ENCODE assay signal across 8 cellular contexts in genomic region chr4:112297495-112297894, GRCh38. TPM values are rescaled to one million over a fixed set of nuclear protein-coding genes. Genes with fewer than 3 reads are reported as not detected.
DNase-seq lines count a peak whose midpoint lies in the region; ATAC-seq and TF ChIP-seq lines count a peak whose summit lies in the region.

No MANE protein-coding gene starts in this region.

- H3K27me3 ChIP-seq in heart left ventricle: no peaks in the 10 kb centered on the region

- H3K36me3 ChIP-seq in heart left ventricle: peaks cover 0 to 8% (median 0%) of the 10 kb centered on the region in 9 donors

- peaks cover 18% of the 10 kb centered on the region for H3K4me1 Mint-ChIP-seq in stimulated activated memory B cell treated with anti-CD40 and anti-IgM and Interleukin-4, amounts not matched to agents 10 μg/mL and 1 μg/mL and 100 μg/mL, for 72 hours

- peak overlapping the region in 11 of 12 donors; percentile 20 to 65 (median 49) for H3K4me3 ChIP-seq in heart left ventricle

- no peak for DNase-seq in heart left ventricle
- no peak for DNase-seq in AG08396 (ENCODE audit: low spot score)
- no peak for DNase-seq in RKO (ENCODE audit: low spot score)
- DNase-seq in activated CD4-positive, alpha-beta T cell treated with anti-CD3 and anti-CD28 coated beads, Interleukin-2, amount 50 U/mL, for 1 hour: no peak
- DNase-seq in GOT3 (lab: John Stamatoyannopoulos, UW): no peak

- intact Hi-C loops in heart left ventricle (cut with DNase I): loop anchor here in 1 of 10 donors (5.0 kb wide), 1 partner anchor 65 kb away; the partner anchor contains the start of gene AP1AR

- peaks cover 0 to 42% (median 3%) of the 10 kb centered on the region in 12 donors for H3K4me1 ChIP-seq in heart left ventricle

- peak overlapping the region; percentile 71 for H3K4me3 Mint-ChIP-seq in stimulated activated memory B cell treated with anti-CD40 and anti-IgM and Interleukin-4, amounts not matched to agents 10 μg/mL and 1 μg/mL and 100 μg/mL, for 72 hours

- peak overlapping the region; percentile 80 for H3K27ac Mint-ChIP-seq in stimulated activated memory B cell treated with anti-CD40 and anti-IgM and Interleukin-4, amounts not matched to agents 10 μg/mL and 1 μg/mL and 100 μg/mL, for 72 hours

- H3K9me3 ChIP-seq in heart left ventricle: no peaks in the 10 kb centered on the region

- no peaks in the 10 kb centered on the region for H3K36me3 Mint-ChIP-seq in stimulated activated memory B cell treated with anti-CD40 and anti-IgM and Interleukin-4, amounts not matched to agents 10 μg/mL and 1 μg/mL and 100 μg/mL, for 72 hours

- 26 to 28% (median 27%) methylated on average over 1 of the region's 1 CpG for WGBS in heart left ventricle, 4 donors

- H3K27me3 Mint-ChIP-seq in stimulated activated memory B cell treated with anti-CD40 and anti-IgM and Interleukin-4, amounts not matched to agents 10 μg/mL and 1 μg/mL and 100 μg/mL, for 72 hours: no peaks in the 10 kb centered on the region

- no peaks in the 10 kb centered on the region for H3K9me3 Mint-ChIP-seq in stimulated activated memory B cell treated with anti-CD40 and anti-IgM and Interleukin-4, amounts not matched to agents 10 μg/mL and 1 μg/mL and 100 μg/mL, for 72 hours

- ATAC-seq in GM21737 (IDR thresholded peaks at IDR 0.05; ENCODE audit: unreplicated experiment) (peak; percentile 9), SK-N-SH treated with all-trans-retinoic acid at 6 μM for 48 hours (peak; percentile 45), heart left ventricle (peak in 1 of 4 donors; percentile 45)
- ATAC-seq in stimulated activated memory B cell treated with anti-CD40 and anti-IgM and Interleukin-4, amounts not matched to agents 10 μg/mL and 1 μg/mL and 100 μg/mL, for 72 hours: no peak

- peak overlapping the region in 11 of 12 donors; percentile 20 to 93 (median 61) for H3K27ac ChIP-seq in heart left ventricle

- no peak for TF ChIP-seq POLR2A in heart left ventricle (IDR thresholded peaks at IDR 0.05)

- no peak for TF ChIP-seq CTCF in heart left ventricle (IDR thresholded peaks at IDR 0.05)

TF ChIP-seq in SK-N-SH treated with all-trans-retinoic acid at 6 μM for 48 hours, 23 proteins besides CTCF, POLR2A, EP300 and RAD21:
- TF ChIP-seq ZNF70 (CRISPR knock-in tag; IDR thresholded peaks at IDR 0.05): no peak
- no peak for TF ChIP-seq CSRNP3 (CRISPR knock-in tag; IDR thresholded peaks at IDR 0.05)
- no peak for TF ChIP-seq TOX (CRISPR knock-in tag; IDR thresholded peaks at IDR 0.05; ENCODE audit: borderline replicate concordance)
- no peak for TF ChIP-seq ZC3H10 (CRISPR knock-in tag; IDR thresholded peaks at IDR 0.05)
- no peak for TF ChIP-seq TSHZ2 (CRISPR knock-in tag; IDR thresholded peaks at IDR 0.05)
- TF ChIP-seq OSR1 (CRISPR knock-in tag; IDR thresholded peaks at IDR 0.05): no peak
- TF ChIP-seq CREB5 (CRISPR knock-in tag; IDR thresholded peaks at IDR 0.05; ENCODE audit: low read depth): no peak
- TF ChIP-seq RARB (CRISPR knock-in tag; IDR thresholded peaks at IDR 0.05): no peak
- no peak for TF ChIP-seq TCF4 (CRISPR knock-in tag; IDR thresholded peaks at IDR 0.05; ENCODE audit: borderline replicate concordance)
- TF ChIP-seq PATZ1 (CRISPR knock-in tag; IDR thresholded peaks at IDR 0.05; ENCODE audit: borderline replicate concordance): no peak
- TF ChIP-seq ZFP3 (CRISPR knock-in tag; IDR thresholded peaks at IDR 0.05): no peak

RNA-seq across cellular contexts. Expression of gene ALPK1, which starts 0.3 kb away (rescaled TPM):
- total RNA-seq in heart left ventricle: 10 to 100 TPM in 2 of 9 donors, 1 to 10 TPM in 7; 2.2 to 21.7 (median 3.4) TPM
- 1 to 10 TPM; 1.3 to 2.6 TPM for polyA plus RNA-seq in heart left ventricle

RNA-seq across cellular contexts. Expression of gene TIFA, which starts 11.8 kb away (rescaled TPM):
- total RNA-seq in heart left ventricle: 10 to 100 TPM in 6 of 9 donors, 1 to 10 TPM in 3; 3.9 to 21.3 (median 14.6) TPM
- 1 to 10 TPM; 3.3 to 6.2 TPM for polyA plus RNA-seq in heart left ventricle
